ENCODE assay signal across 8 cellular contexts in the genomic region with DNA sequence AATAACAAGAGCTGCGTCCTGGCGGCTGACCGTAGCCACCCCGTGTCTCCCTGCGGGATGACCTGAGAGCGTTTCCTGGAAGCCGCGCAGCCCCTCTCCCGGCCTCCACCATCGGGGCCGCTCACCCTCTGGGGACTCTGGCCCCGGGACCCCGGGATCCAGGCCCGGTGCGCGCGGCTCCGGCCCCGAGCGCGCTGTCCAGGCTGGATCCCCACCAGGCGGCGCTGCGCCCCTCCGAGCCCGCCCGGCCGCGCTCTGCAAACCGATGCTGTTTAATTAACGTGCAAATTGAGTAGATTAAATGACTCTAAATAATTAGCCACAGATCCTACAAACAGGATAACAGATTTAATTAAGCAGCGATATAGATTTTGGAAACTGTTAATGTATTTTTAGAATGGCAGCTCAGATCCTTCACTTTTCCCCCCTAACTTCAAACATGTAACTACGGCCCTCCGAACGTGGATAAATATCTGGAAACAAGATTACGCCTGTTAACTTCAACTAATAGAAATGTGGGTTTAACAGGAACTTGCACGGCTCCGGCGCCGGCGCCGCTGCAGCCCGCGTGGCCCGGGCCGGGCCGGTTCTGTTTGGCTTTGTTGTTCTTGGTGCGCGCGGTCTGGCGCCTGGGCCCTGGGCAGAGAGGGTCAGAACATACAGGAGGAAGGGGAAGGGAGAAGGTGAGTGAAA. TPM values are rescaled to one million over a fixed set of nuclear protein-coding genes. Genes with fewer than 3 reads are reported as not detected.
A peak's percentile ranks its signal among the peaks of the same experiment; 100 is the strongest.
DNase-seq lines count a peak whose midpoint lies in the region; ATAC-seq, FAIRE-seq and TF ChIP-seq lines count a peak whose summit lies in the region.

No MANE protein-coding gene starts in this region.

- no peaks in the 10 kb centered on the region for H4K20me1 ChIP-seq in GM12878 (ENCODE audit: control insufficient read depth, insufficient read depth)

- no peaks in the 10 kb centered on the region for H3K79me2 ChIP-seq in GM12878 (ENCODE audit: control insufficient read depth, insufficient read depth, low read length)

- POLR2A ChIA-PET in GM12878 (lab: Charles Lee), result no interaction called here

- H3K9ac ChIP-seq in ES-I3 (ENCODE audit: low read depth, low read length), result peak overlapping the region; percentile 27; the same call in 1 of the 2 replicates
- H3K9ac ChIP-seq in SK-N-MC (ENCODE audit: insufficient read length), result peak overlapping the region; percentile 30
- H3K9ac ChIP-seq in GM12878 (ENCODE audit: control insufficient read depth, insufficient read depth, low read length), result no peak overlapping the region

- no peak overlapping the region for H3K4me2 ChIP-seq in GM12878 (ENCODE audit: control insufficient read depth, insufficient read depth)

- SMC1A ChIA-PET in GM12878 (lab: Charles Lee; ENCODE audit: uncharacterized antibody, unreplicated experiment), result no interaction called here

- DNase-seq in SK-N-MC (ENCODE audit: low read depth, low spot score) (no peak), GM12878 (ENCODE audit: low read depth, low spot score) (no peak), right lobe of liver (peak in 1 of 3 donors; percentile 48), thoracic aorta (ENCODE audit: low spot score) (no peak), small intestine (no peak), NCI-H345 (lab: John Stamatoyannopoulos, UW) (no peak)

- in situ Hi-C loops in GM12878 (cut with MboI), result loop anchor here (5.0 kb wide), 1 partner anchor 207 kb away; no protein-coding TSS in a partner anchor

- H3K4me1 ChIP-seq in ES-I3 (ENCODE audit: insufficient read depth, low read length), result peaks cover 18% of the 10 kb centered on the region; the same call in 1 of the 2 replicates
- no peaks in the 10 kb centered on the region for H3K4me1 ChIP-seq in GM12878 (ENCODE audit: control insufficient read depth, insufficient read depth, low read length)
- H3K4me1 ChIP-seq in right lobe of liver, result no peaks in the 10 kb centered on the region
- peaks cover 4 to 8% of the 10 kb centered on the region in 2 donors for H3K4me1 ChIP-seq in thoracic aorta (ENCODE audit: control insufficient read depth in 1 of 2, low read depth in 2 of 2)
- H3K4me1 ChIP-seq in small intestine (ENCODE audit: control insufficient read depth in 2 of 2, insufficient read depth in 1 of 2, low read depth in 1 of 2, low read length in 1 of 2), result no peaks in the 10 kb centered on the region

- H3K4me3 ChIP-seq in SK-N-MC (no peak overlapping the region), GM12878 (no peak overlapping the region), right lobe of liver (no peak overlapping the region), thoracic aorta (no peak overlapping the region), small intestine (ENCODE audit: low read depth in 1 of 2, low read length in 2 of 2) (no peak overlapping the region)

- TF ChIP-seq POLR2A in GM12878 (IDR thresholded peaks at IDR 0.05; ENCODE audit: low read depth, low read length) (no peak), right lobe of liver (IDR thresholded peaks at IDR 0.05) (no peak)

- TF ChIP-seq RAD21 in GM12878 (IDR thresholded peaks at IDR 0.05; ENCODE audit: insufficient read depth, low read depth, low read length), result peak; percentile 60

- CTCF ChIA-PET in GM12878 (lab: Yijun Ruan, JAX), result interaction anchor here (1.0 kb wide), 1 partner anchor 181 kb away, joined by 3 read pairs; no protein-coding TSS in a partner anchor

- intact Hi-C loops in GM12878 (cut with micrococcal nuclease; ENCODE audit: unreplicated experiment), result loop anchor here (1.0 to 5.0 kb wide), 2 partner anchors 187 to 207 kb away; no protein-coding TSS in a partner anchor
- intact Hi-C loops in right lobe of liver (cut with DNase I), result no loop called here

- no TSS peak for BruUV-seq in GM12878 (replicated peaks; lab: Mats Ljungman, UMichigan)

- TF ChIP-seq EP300 in GM12878 (IDR thresholded peaks at IDR 0.05; ENCODE audit: borderline replicate concordance in 1 of 2, control insufficient read depth in 1 of 2, low read depth in 2 of 2, low read length in 2 of 2), result no peak

- FAIRE-seq in GM12878 (lab: Jason Lieb, UNC) (no peak), small intestine (lab: Jason Lieb, UNC) (no peak)

- RAD21 ChIA-PET in GM12878 (lab: Charles Lee; ENCODE audit: unreplicated experiment), result interaction anchor here (1.3 kb wide), 1 partner anchor 207 kb away, joined by 3 read pairs; no protein-coding TSS in a partner anchor

- H3K27me3 ChIP-seq in GM12878 (replicated peaks in 1 of 2; ENCODE audit: control insufficient read depth in 2 of 2, insufficient read depth in 2 of 2, low read length in 1 of 2) (no peaks in the 10 kb centered on the region; a peak in 3 of 4 replicates), right lobe of liver (peaks cover 6 to 62% of the 10 kb centered on the region in 2 donors), thoracic aorta (replicated peaks; ENCODE audit: insufficient read depth) (peaks cover 43% of the 10 kb centered on the region), small intestine (ENCODE audit: control insufficient read depth in 2 of 2, insufficient read depth in 2 of 2, low read length in 2 of 2) (peaks cover 20 to 48% of the 10 kb centered on the region in 2 donors)

- no peak overlapping the region for H2AFZ ChIP-seq in GM12878 (ENCODE audit: control insufficient read depth, low read depth, low read length)

- 42% methylated on average over 49 of the region's 51 CpGs for WGBS in GM12878 (ENCODE audit: insufficient coverage, insufficient replicate concordance, low lambda C conversion rate, missing lambda C conversion rate)
- WGBS in right lobe of liver (ENCODE audit: insufficient coverage, low coverage, low lambda C conversion rate, missing lambda C conversion rate), result 6% methylated on average over 29 of the region's 51 CpGs
- WGBS in small intestine, 3 donors, result 7 to 9% (median 8%) methylated on average over 45 to 51 of the region's 51 CpGs

- H3K27ac ChIP-seq in SK-N-MC (peak overlapping the region; percentile 98), GM12878 (ENCODE audit: control insufficient read depth, insufficient read depth) (no peak overlapping the region), right lobe of liver (no peak overlapping the region), thoracic aorta (no peak overlapping the region), small intestine (ENCODE audit: low read depth in 1 of 2, low read length in 1 of 2) (no peak overlapping the region)

- no peaks in the 10 kb centered on the region; the same call in 1 of the 2 replicates for H3K9me3 ChIP-seq in ES-I3 (ENCODE audit: control insufficient read depth, insufficient read depth, low read length)
- no peaks in the 10 kb centered on the region for H3K9me3 ChIP-seq in SK-N-MC (ENCODE audit: low read depth, low read length)
- no peaks in the 10 kb centered on the region for H3K9me3 ChIP-seq in GM12878 (replicated peaks; ENCODE audit: control insufficient read depth, insufficient read depth, low read length)
- no peaks in the 10 kb centered on the region for H3K9me3 ChIP-seq in right lobe of liver
- H3K9me3 ChIP-seq in thoracic aorta, result no peaks in the 10 kb centered on the region
- H3K9me3 ChIP-seq in small intestine (ENCODE audit: control insufficient read depth, low read depth), result no peaks in the 10 kb centered on the region

- peak; percentile 56 to 60 (median 59) for TF ChIP-seq CTCF in GM12878 (IDR thresholded peaks at IDR 0.05 in 2 of 3, conservative IDR thresholded peaks at IDR 0.05 in 1 of 3; ENCODE audit: control insufficient read depth in 2 of 3, extremely low read depth in 1 of 3, insufficient read depth in 1 of 3, low read depth in 3 of 3, low read length in 3 of 3)
- TF ChIP-seq CTCF in right lobe of liver (IDR thresholded peaks at IDR 0.05), result peak; percentile 49 to 72 (median 66)
- TF ChIP-seq CTCF in thoracic aorta (IDR thresholded peaks at IDR 0.05), result peak; percentile 74

- H3K36me3 ChIP-seq in ES-I3 (ENCODE audit: insufficient read depth, low read length) (no peaks in the 10 kb centered on the region), SK-N-MC (ENCODE audit: insufficient read depth, low read length) (no peaks in the 10 kb centered on the region), GM12878 (ENCODE audit: control insufficient read depth in 2 of 2, insufficient read depth in 2 of 2, low read length in 1 of 2) (no peaks in the 10 kb centered on the region), right lobe of liver (no peaks in the 10 kb centered on the region), thoracic aorta (no peaks in the 10 kb centered on the region), small intestine (ENCODE audit: control insufficient read depth in 2 of 2, insufficient read depth in 2 of 2, low read length in 2 of 2) (no peaks in the 10 kb centered on the region)

- ATAC-seq in GM12878 (peak; percentile 61; the same call in 2 of the 3 replicates), right lobe of liver (peak; percentile 45 to 55 (median 48)), thoracic aorta (ENCODE audit: insufficient number of reproducible peaks, low FRiP score, low read depth) (no peak), GM21825 (IDR thresholded peaks at IDR 0.05; ENCODE audit: unreplicated experiment) (no peak)

TF ChIP-seq in GM12878, 131 proteins besides CTCF, POLR2A, EP300 and RAD21 (continues in another document):
- no peak for TF ChIP-seq BRCA1 (IDR thresholded peaks at IDR 0.05; ENCODE audit: low read depth, low read length)
- TF ChIP-seq EZH2 (IDR thresholded peaks at IDR 0.05; ENCODE audit: borderline replicate concordance, control insufficient read depth, low read depth, low read length), result no peak

RNA-seq across cellular contexts. Expression of a gene that starts 7.1 kb away (rescaled TPM):
- total RNA-seq in GM12878 (2013; cell fraction: nucleolus; rRNA removed), result not detected in 2 replicates
- total RNA-seq in GM12878 (2014; rRNA removed) (not detected in 2 replicates), GM12878 (2014; rRNA removed; fragmentation: Illumina TruSeq; extraction: Trizol) (not detected in 2 replicates), GM12878 (2021) (not detected in 2 replicates), right lobe of liver (not detected), thoracic aorta (not detected)
- not detected for polyA plus RNA-seq in GM12878 (2011; ENCODE audit: low read depth)
- polyA plus RNA-seq in GM12878 (2011; rRNA removed) (not detected in 2 replicates), GM12878 (2014; fragmentation: Illumina TruSeq; extraction: Trizol) (not detected in 2 replicates), GM12878 (2014; fragmentation: Nextera tagmentation; extraction: Ambion mirVana) (not detected), GM12878 (2014; rRNA removed) (not detected in 2 replicates), GM12878 (2016; fragmentation: Nextera tagmentation; extraction: Ambion mirVana) (not detected), small intestine (not detected)
- not detected in 2 replicates for polyA plus RNA-seq in GM12878 (2011; cell fraction: cytosol; rRNA removed)
- polyA plus RNA-seq in GM12878 (2011; cell fraction: nucleus; rRNA removed), result not detected in 2 replicates
- polyA plus RNA-seq in GM12878 (2012), result not detected in 2 replicates
- polyA minus RNA-seq in GM12878 (2011; rRNA and poly(A)+ RNA removed), result not detected in 2 replicates
- not detected in 2 replicates for polyA minus RNA-seq in GM12878 (2011; cell fraction: cytosol; rRNA and poly(A)+ RNA removed)
- not detected in 2 replicates for polyA minus RNA-seq in GM12878 (2011; cell fraction: nucleus; rRNA and poly(A)+ RNA removed)

Comparison
In these comparisons a context has a peak if more than half of its experiments do, and no peak if none do; other contexts are left out.
1. ATAC-seq: peak in GM12878 (single experiment) and right lobe of liver (4 of 4); none in thoracic aorta (single experiment) and GM21825 (single experiment).
2. Peak in every context shown above with its lines, with median percentiles within 50 percentile points of each other: CTCF ChIP-seq.